ENCODE assay signal across 1 cellular context in genomic region chr2:95284886-95285541, GRCh38.
TF ChIP-seq lines count a peak whose summit lies in the region.

No MANE protein-coding gene starts in this region.

TF ChIP-seq in HepG2, 621 proteins besides CTCF, POLR2A, EP300 and RAD21 (continued from another document):
- no peak for TF ChIP-seq HNRNPUL1 (IDR thresholded peaks at IDR 0.05; ENCODE audit: low read depth, low read length)
- no peak for TF ChIP-seq CSRNP2 (CRISPR knock-in tag; conservative IDR thresholded peaks at IDR 0.05; ENCODE audit: low read depth)
- TF ChIP-seq HNRNPLL (IDR thresholded peaks at IDR 0.05; ENCODE audit: low read depth, low read length, poor library complexity, severe bottlenecking) = no peak
- peak; percentile 92 for TF ChIP-seq MIER2 (CRISPR knock-in tag; IDR thresholded peaks at IDR 0.05)
- no peak for TF ChIP-seq ZNF17 (CRISPR knock-in tag; IDR thresholded peaks at IDR 0.05)
